Comparison of ENCODE assay signal across 8 cellular contexts in the genomic region with DNA sequence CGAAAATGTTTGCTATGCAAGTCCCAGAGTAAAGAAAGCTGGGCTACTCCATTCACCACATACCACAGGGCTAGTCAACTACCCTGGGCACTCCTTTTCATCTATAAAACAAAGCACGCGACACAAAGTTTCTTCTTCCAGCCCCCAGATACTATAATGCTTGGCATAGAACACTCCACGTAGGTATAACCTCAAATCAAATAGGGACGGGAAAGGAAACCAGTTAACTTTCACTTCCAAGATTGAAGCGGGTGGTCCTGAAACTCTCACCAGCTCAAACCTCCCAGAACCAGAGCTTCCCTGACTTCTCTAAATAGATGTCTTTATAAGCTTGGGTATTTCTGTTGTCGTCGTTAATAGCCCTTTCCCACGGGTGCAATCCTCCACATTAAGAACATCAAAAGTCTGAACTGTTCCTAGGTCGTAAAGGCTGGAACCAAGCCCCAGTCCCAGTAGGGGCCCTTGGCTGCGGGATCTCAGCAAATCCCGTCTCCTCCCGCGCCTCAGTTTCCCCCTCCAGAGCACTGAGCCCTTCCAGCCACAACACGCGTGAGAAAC. TPM values are rescaled to one million over a fixed set of nuclear protein-coding genes. Genes with fewer than 3 reads are reported as not detected.
DNase-seq lines count a peak whose midpoint lies in the region; ATAC-seq, FAIRE-seq and TF ChIP-seq lines count a peak whose summit lies in the region.

No MANE protein-coding gene starts in this region.

- no peak overlapping the region for H2AK5ac ChIP-seq in mesendoderm (ENCODE audit: low read length)

- no peak for TF ChIP-seq CTCF in upper lobe of right lung (IDR thresholded peaks at IDR 0.05)

- H3K79me1 ChIP-seq in mesendoderm (ENCODE audit: low read length) = peaks cover 5% of the 10 kb centered on the region

- H3K27me3 ChIP-seq in MG63 (no peaks in the 10 kb centered on the region), mesendoderm (ENCODE audit: insufficient read depth, low read length, poor library complexity) (no peaks in the 10 kb centered on the region), upper lobe of right lung (no peaks in the 10 kb centered on the region)

- H3K4me1 Mint-ChIP-seq in dendritic cell treated with granulocyte-macrophage colony-stimulating factor and Interleukin-4, amounts not matched to agents 40 ng/mL and 50 ng/mL, for 4 days (ENCODE audit: low read depth) = peaks cover 59% of the 10 kb centered on the region

- H3K27ac ChIP-seq in mesendoderm (ENCODE audit: low read depth, low read length) (no peak overlapping the region), upper lobe of right lung (peak overlapping the region; percentile 89)

- H3K4me3 ChIP-seq in MG63 = peak overlapping the region; percentile 79
- peak overlapping the region; percentile 84 for H3K4me3 ChIP-seq in mesendoderm (ENCODE audit: low read length)
- peak overlapping the region; percentile 85 for H3K4me3 ChIP-seq in upper lobe of right lung

- intact Hi-C loops in dendritic cell treated with granulocyte-macrophage colony-stimulating factor and Interleukin-4, amounts not matched to agents 40 ng/mL and 50 ng/mL, for 4 days (cut with micrococcal nuclease) = loop anchor here (2.0 to 5.0 kb wide), 2 partner anchors 35 kb away; no protein-coding TSS in a partner anchor
- intact Hi-C loops in upper lobe of right lung (cut with DNase I) = no loop called here

- peaks cover 54% of the 10 kb centered on the region for H3K36me3 Mint-ChIP-seq in dendritic cell treated with granulocyte-macrophage colony-stimulating factor and Interleukin-4, amounts not matched to agents 40 ng/mL and 50 ng/mL, for 4 days (ENCODE audit: low read depth)

- peak overlapping the region; percentile 88 for H3K9ac ChIP-seq in mesendoderm (ENCODE audit: low read length)

- ATAC-seq in upper lobe of right lung (peak; percentile 1), GM19452 (IDR thresholded peaks at IDR 0.05; ENCODE audit: unreplicated experiment) (no peak)

- no peak overlapping the region for H2BK5ac ChIP-seq in mesendoderm (ENCODE audit: low read length)

- FAIRE-seq in RCC 7860 (lab: Jason Lieb, UNC) = no peak

- H2BK120ac ChIP-seq in mesendoderm (ENCODE audit: low read depth, low read length) = no peak overlapping the region

- no CpG with 5 or more reads among the region's 16 CpGs for WGBS in mesendoderm (ENCODE audit: extremely low coverage, insufficient coverage, low lambda C conversion rate)

- no peak overlapping the region for H4K8ac ChIP-seq in mesendoderm (ENCODE audit: low read depth, low read length)

- H3K4me2 ChIP-seq in mesendoderm (ENCODE audit: low read length) = peak overlapping the region; percentile 81

- peaks cover 3% of the 10 kb centered on the region for H3K79me2 ChIP-seq in mesendoderm (ENCODE audit: control insufficient read depth, insufficient read depth, low read length)

- H3K36me3 ChIP-seq in MG63 (no peaks in the 10 kb centered on the region), mesendoderm (ENCODE audit: control insufficient read depth, insufficient read depth, low read length) (no peaks in the 10 kb centered on the region), upper lobe of right lung (no peaks in the 10 kb centered on the region)

- H3K27ac Mint-ChIP-seq in dendritic cell treated with granulocyte-macrophage colony-stimulating factor and Interleukin-4, amounts not matched to agents 40 ng/mL and 50 ng/mL, for 4 days = peak overlapping the region; percentile 93

- H4K5ac ChIP-seq in mesendoderm (ENCODE audit: low read length) = no peak overlapping the region

- peak overlapping the region; percentile 89 for H3K56ac ChIP-seq in mesendoderm (ENCODE audit: low read length)

- H3K18ac ChIP-seq in mesendoderm (ENCODE audit: low read length) = peak overlapping the region; percentile 73

- no peak overlapping the region for H2BK15ac ChIP-seq in mesendoderm (replicated peaks; ENCODE audit: low read depth)

- DNase-seq in NCI-H1694 treated with DMSO at 0.1 percent for 48 hours (lab: John Stamatoyannopoulos, UW) (peak; percentile 22), NCI-H1694 (lab: John Stamatoyannopoulos, UW) (no peak), MG63 (no peak), mesendoderm (peak; percentile 26), upper lobe of right lung (no peak), RCC 7860 (ENCODE audit: low spot score) (no peak)

- H3K9me3 ChIP-seq in MG63 (no peaks in the 10 kb centered on the region), upper lobe of right lung (no peaks in the 10 kb centered on the region)

- H3K4me3 Mint-ChIP-seq in dendritic cell treated with granulocyte-macrophage colony-stimulating factor and Interleukin-4, amounts not matched to agents 40 ng/mL and 50 ng/mL, for 4 days = peak overlapping the region; percentile 82

- peaks cover 67% of the 10 kb centered on the region for H3K27me3 Mint-ChIP-seq in dendritic cell treated with granulocyte-macrophage colony-stimulating factor and Interleukin-4, amounts not matched to agents 40 ng/mL and 50 ng/mL, for 4 days

- H3K23ac ChIP-seq in mesendoderm (ENCODE audit: low read length) = peak overlapping the region; percentile 48

- H3K4ac ChIP-seq in mesendoderm (ENCODE audit: low read depth, low read length) = no peak overlapping the region

- H3K4me1 ChIP-seq in mesendoderm (ENCODE audit: control insufficient read depth, low read depth, low read length) (peaks cover 3% of the 10 kb centered on the region), upper lobe of right lung (no peaks in the 10 kb centered on the region)

- H3K9me3 Mint-ChIP-seq in dendritic cell treated with granulocyte-macrophage colony-stimulating factor and Interleukin-4, amounts not matched to agents 40 ng/mL and 50 ng/mL, for 4 days = peaks cover 8% of the 10 kb centered on the region

RNA-seq across cellular contexts. Expression of a gene that starts 0.6 kb away (rescaled TPM):
- total RNA-seq in MG63 (2014; rRNA removed; shearing (Covaris generic); ENCODE audit: low replicate concordance) = 31.4 and 41.9 TPM in 2 replicates
- 37.8 TPM for polyA plus RNA-seq in mesendoderm (2013, experiment 1 of 2)
- 38.3 TPM for polyA plus RNA-seq in mesendoderm (2013, experiment 2 of 2)
- total RNA-seq in upper lobe of right lung = 140 TPM

RNA-seq across cellular contexts. Expression of a gene that starts 46.3 kb away (rescaled TPM):
- 9.1 and 14.2 TPM in 2 replicates for total RNA-seq in MG63 (2014; rRNA removed; shearing (Covaris generic); ENCODE audit: low replicate concordance)
- polyA plus RNA-seq in mesendoderm (2013, experiment 1 of 2) = 28.7 TPM
- 28.3 TPM for polyA plus RNA-seq in mesendoderm (2013, experiment 2 of 2)
- total RNA-seq in upper lobe of right lung = 31.4 TPM

Comparison
In these comparisons a context has a peak if more than half of its experiments do, and no peak if none do; other contexts are left out.
1. DNase-seq: peak in NCI-H1694 treated with DMSO at 0.1 percent for 48 hours (single experiment) and mesendoderm (single experiment); none in NCI-H1694 (single experiment), MG63 (single experiment), upper lobe of right lung (single experiment) and RCC 7860 (single experiment).
2. Peak in every context shown above with its lines, with median percentiles within 50 percentile points of each other: H3K4me3 ChIP-seq.